In the genomic region with DNA sequence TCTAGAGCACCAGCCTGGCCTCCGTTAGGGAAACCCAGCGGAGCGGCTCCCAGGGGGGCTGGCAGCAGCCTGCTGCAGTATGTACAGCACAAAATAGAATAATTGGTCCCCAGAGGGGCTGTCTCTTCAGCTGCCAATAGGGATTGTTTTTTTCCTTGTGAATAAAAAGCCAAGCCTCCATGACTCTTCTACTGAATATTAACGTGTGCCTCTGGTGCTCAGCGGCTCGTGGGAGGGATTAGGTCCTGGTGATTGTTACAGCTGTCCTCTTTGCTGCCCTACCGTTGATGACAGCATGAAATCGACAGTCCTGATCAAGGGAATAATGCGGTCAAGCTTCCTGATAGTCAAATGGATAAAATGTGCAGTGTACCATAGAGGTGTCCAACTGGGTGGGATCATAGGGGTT, we compare ENCODE assay signal across 2 cellular contexts.
TF ChIP-seq lines count a peak whose summit lies in the region.

No MANE protein-coding gene starts in this region.

TF ChIP-seq in SK-N-SH, 30 proteins besides CTCF, POLR2A, EP300 and RAD21 (continued from another document):
- no peak for TF ChIP-seq PBX3 (IDR thresholded peaks at IDR 0.05)
- TF ChIP-seq FOXJ3 (CRISPR knock-in tag; IDR thresholded peaks at IDR 0.05), result no peak
- TF ChIP-seq RCOR1 (IDR thresholded peaks at IDR 0.05; ENCODE audit: low read length), result no peak

TF ChIP-seq in neural cell, 6 proteins besides CTCF, POLR2A, EP300 and RAD21 (continued from another document):
- TF ChIP-seq TAF1 (IDR thresholded peaks at IDR 0.05; ENCODE audit: low read depth), result no peak
TF ChIP-seq in neural cell: peak in this region for 0.
